Comparison of ENCODE assay signal across 15 cellular contexts in genomic region chr15:50800715-50801114, GRCh38.
"Had no signal": no experiment of that assay in that cellular context is flagged by ENCODE, and none has a peak within 500 bp of the region (broad histone marks: within the 10 kb centered on the region; RNA-seq: fewer than 3 reads in every experiment).

No MANE protein-coding gene starts in this region.

- H3K27ac Mint-ChIP-seq: endodermal cell; stimulated activated naive CD8-positive, alpha-beta T cell treated with anti-CD3 and anti-CD28 coated beads, Interleukin-15, Interleukin-2, amounts not matched to agents 100 ng/mL and 50 ng/mL, for 24 hours had no signal

- DNase-seq: activated CD4-positive, alpha-beta T cell treated with anti-CD3 and anti-CD28 coated beads, Interleukin-2, amount 50 U/mL, for 4 hours; activated CD4-positive, CD25-positive, alpha-beta regulatory T cell treated with anti-CD3 and anti-CD28 coated beads, Interleukin-2, amount 50 U/mL, for 72 hours; activated naive CD4-positive, alpha-beta T cell; activated T-cell treated with anti-CD3 and anti-CD28 coated beads for 4 hours; dorsolateral prefrontal cortex; endodermal cell; erythroblast; midbrain; sigmoid colon; spleen; trophoblast cell had no signal

- H3K4me3 ChIP-seq: cardiac muscle cell, dorsolateral prefrontal cortex, sigmoid colon, spleen, suprapubic skin had no signal

- H3K27ac ChIP-seq: cardiac muscle cell, dorsolateral prefrontal cortex, sigmoid colon, spleen, suprapubic skin had no signal

- H3K9me3 Mint-ChIP-seq: neural crest cell; stimulated activated naive CD8-positive, alpha-beta T cell treated with anti-CD3 and anti-CD28 coated beads, Interleukin-15, Interleukin-2, amounts not matched to agents 100 ng/mL and 50 ng/mL, for 24 hours had no signal

- H3K36me3 ChIP-seq: cardiac muscle cell, sigmoid colon, spleen, suprapubic skin had no signal

- H3K27me3 ChIP-seq: cardiac muscle cell, dorsolateral prefrontal cortex, sigmoid colon, spleen, suprapubic skin had no signal

- H3K4me1 Mint-ChIP-seq: endodermal cell, neural crest cell had no signal

- H3K4me1 ChIP-seq: sigmoid colon, spleen had no signal

- H3K4me3 Mint-ChIP-seq: endodermal cell; neural crest cell; stimulated activated naive CD8-positive, alpha-beta T cell treated with anti-CD3 and anti-CD28 coated beads, Interleukin-15, Interleukin-2, amounts not matched to agents 100 ng/mL and 50 ng/mL, for 24 hours had no signal

- H3K9me3 ChIP-seq: sigmoid colon, spleen, suprapubic skin had no signal

- H3K27me3 Mint-ChIP-seq: stimulated activated naive CD8-positive, alpha-beta T cell treated with anti-CD3 and anti-CD28 coated beads, Interleukin-15, Interleukin-2, amounts not matched to agents 100 ng/mL and 50 ng/mL, for 24 hours had no signal
